Comparison of ENCODE assay signal across 1 cellular context in genomic region chr14:36659822-36660735, GRCh38.
TF ChIP-seq lines count a peak whose summit lies in the region.

No MANE protein-coding gene starts in this region.

TF ChIP-seq in K562, 482 proteins besides CTCF, POLR2A, EP300 and RAD21:
- TF ChIP-seq ZNF174 (CRISPR knock-in tag; IDR thresholded peaks at IDR 0.05) = no peak
